10 cellular contexts compared by ENCODE assay signal in genomic region chr12:70648831-70649230, GRCh38. TPM values are rescaled to one million over a fixed set of nuclear protein-coding genes. Genes with fewer than 3 reads are reported as not detected.
DNase-seq lines count a peak whose midpoint lies in the region; ATAC-seq and TF ChIP-seq lines count a peak whose summit lies in the region.
"Had no signal": no experiment of that assay in that cellular context is flagged by ENCODE, and none has a peak within 500 bp of the region (broad histone marks: within the 10 kb centered on the region; RNA-seq: fewer than 3 reads in every experiment).

No MANE protein-coding gene starts in this region.

- TF ChIP-seq EP300 in suprapubic skin (IDR thresholded peaks at IDR 0.05) = no peak

- no peaks in the 10 kb centered on the region for H4K20me1 ChIP-seq in GM23248 (ENCODE audit: insufficient read depth)

- H3K27me3 ChIP-seq in GM23248 (replicated peaks; ENCODE audit: insufficient read depth) = no peaks in the 10 kb centered on the region
- H3K27me3 ChIP-seq in skeletal muscle satellite cell (ENCODE audit: control insufficient read depth, insufficient read depth, low read length) = no peaks in the 10 kb centered on the region
- H3K27me3 ChIP-seq in suprapubic skin = no peaks in the 10 kb centered on the region

- H3K4me3 ChIP-seq in GM23248 (peak overlapping the region; percentile 22; the same call in 1 of the 2 replicates), fibroblast of the aortic adventitia (ENCODE audit: low read depth, low read length) (no peak overlapping the region), skeletal muscle satellite cell (ENCODE audit: low read length) (no peak overlapping the region), suprapubic skin (no peak overlapping the region)

- ATAC-seq in HG02870 (IDR thresholded peaks at IDR 0.05; ENCODE audit: unreplicated experiment) = no peak
- ATAC-seq: T-helper 17 cell had no signal

- TF ChIP-seq POLR2A in suprapubic skin (IDR thresholded peaks at IDR 0.05) = no peak

- DNase-seq in GM23248 = peak; percentile 86
- DNase-seq in amniotic epithelial cell (ENCODE audit: low read depth) = peak; percentile 3
- DNase-seq in fibroblast of the aortic adventitia (ENCODE audit: low read depth) = peak; percentile 91
- DNase-seq in NOMO-1 treated with DMSO at 0.1 percent for 48 hours (lab: John Stamatoyannopoulos, UW; ENCODE audit: unreplicated experiment) = no peak
- DNase-seq in suprapubic skin (ENCODE audit: low spot score in 2 of 2) = no peak
- DNase-seq: activated T-cell treated with anti-CD3 and anti-CD28 coated beads, Interleukin-2, amount 50 U/mL, for 24 hours; mesendoderm; T-helper 17 cell had no signal

- H3K79me2 ChIP-seq in GM23248 (ENCODE audit: insufficient read depth) = no peaks in the 10 kb centered on the region

- no peaks in the 10 kb centered on the region for H3K9me2 ChIP-seq in GM23248 (ENCODE audit: insufficient read depth)

- in situ Hi-C loops in GM23248 (cut with MboI) = no loop called here

- H3K9me3 ChIP-seq in GM23248 (ENCODE audit: low read depth) = no peaks in the 10 kb centered on the region
- H3K9me3 ChIP-seq in skeletal muscle satellite cell (replicated peaks; ENCODE audit: low read length) = no peaks in the 10 kb centered on the region
- no peaks in the 10 kb centered on the region for H3K9me3 ChIP-seq in suprapubic skin

- peak overlapping the region; percentile 55 for H3K9ac ChIP-seq in GM23248
- H3K9ac ChIP-seq in skeletal muscle satellite cell (ENCODE audit: low read depth, low read length) = peak overlapping the region; percentile 17

- WGBS in GM23248 (ENCODE audit: low coverage in 1 of 2, low lambda C conversion rate in 2 of 2, missing lambda C conversion rate in 2 of 2), 2 experiments = 6 to 12% methylated on average over 2 of the region's 2 CpGs
- WGBS in suprapubic skin = 45% methylated on average over 2 of the region's 2 CpGs

- H3K4me1 ChIP-seq in GM23248 (ENCODE audit: insufficient read depth) = peaks cover 55% of the 10 kb centered on the region
- peaks cover 52% of the 10 kb centered on the region for H3K4me1 ChIP-seq in skeletal muscle satellite cell (ENCODE audit: control insufficient read depth, insufficient read depth, low read length)
- H3K4me1 ChIP-seq in suprapubic skin = peaks cover 13% of the 10 kb centered on the region

- H3K4me2 ChIP-seq in GM23248 (ENCODE audit: unreplicated experiment) (peak overlapping the region; percentile 48), skeletal muscle satellite cell (ENCODE audit: low read length) (peak overlapping the region; percentile 3)

- H3K36me3 ChIP-seq in GM23248 (ENCODE audit: low read depth) (no peaks in the 10 kb centered on the region), skeletal muscle satellite cell (ENCODE audit: insufficient read depth, low read length) (no peaks in the 10 kb centered on the region), suprapubic skin (no peaks in the 10 kb centered on the region)

- H2AFZ ChIP-seq in GM23248 = 0 out of 2 replicates have a peak overlapping the region, but pooled peaks have one; percentile 41

- TF ChIP-seq CTCF in fibroblast of the aortic adventitia (IDR thresholded peaks at IDR 0.05; ENCODE audit: insufficient read depth, low read length) (no peak), suprapubic skin (IDR thresholded peaks at IDR 0.05) (no peak)

- H3F3A ChIP-seq in GM23248 (ENCODE audit: insufficient read depth) = peaks cover 49% of the 10 kb centered on the region

- H3K27ac ChIP-seq in GM23248 (peak overlapping the region; percentile 94), suprapubic skin (no peak overlapping the region)

RNA-seq across cellular contexts. Expression of gene PTPRB, which starts 11.6 kb away (rescaled TPM):
- 3.9 and 4.4 TPM in 2 replicates for total RNA-seq in GM23248 (2014; rRNA removed; shearing (Covaris generic))
- polyA plus RNA-seq in GM23248 (2016; fragmentation: Nextera tagmentation; extraction: Ambion mirVana) = 3.8 and 5.1 TPM in 2 replicates
- total RNA-seq in fibroblast of the aortic adventitia (ENCODE audit: low replicate concordance) (3.6 and 5.6 TPM in 2 replicates), suprapubic skin (10 to 100 TPM in 2 of 4 donors, 1 to 10 TPM in 2; 2.0 to 15.9 (median 8.0) TPM)
- 0.22 and 1.0 TPM in 2 replicates for total RNA-seq in skeletal muscle satellite cell (2012; rRNA removed)
- total RNA-seq: T-helper 17 cell had no signal

Comparison
In these comparisons a context has a peak if more than half of its experiments do, and no peak if none do; other contexts are left out.
1. DNase-seq: peak in GM23248 (single experiment), amniotic epithelial cell (single experiment) and fibroblast of the aortic adventitia (single experiment); none in NOMO-1 treated with DMSO at 0.1 percent for 48 hours (single experiment) and suprapubic skin (0 of 2).